Comparison of ENCODE assay signal across 1 cellular context in the genomic region with DNA sequence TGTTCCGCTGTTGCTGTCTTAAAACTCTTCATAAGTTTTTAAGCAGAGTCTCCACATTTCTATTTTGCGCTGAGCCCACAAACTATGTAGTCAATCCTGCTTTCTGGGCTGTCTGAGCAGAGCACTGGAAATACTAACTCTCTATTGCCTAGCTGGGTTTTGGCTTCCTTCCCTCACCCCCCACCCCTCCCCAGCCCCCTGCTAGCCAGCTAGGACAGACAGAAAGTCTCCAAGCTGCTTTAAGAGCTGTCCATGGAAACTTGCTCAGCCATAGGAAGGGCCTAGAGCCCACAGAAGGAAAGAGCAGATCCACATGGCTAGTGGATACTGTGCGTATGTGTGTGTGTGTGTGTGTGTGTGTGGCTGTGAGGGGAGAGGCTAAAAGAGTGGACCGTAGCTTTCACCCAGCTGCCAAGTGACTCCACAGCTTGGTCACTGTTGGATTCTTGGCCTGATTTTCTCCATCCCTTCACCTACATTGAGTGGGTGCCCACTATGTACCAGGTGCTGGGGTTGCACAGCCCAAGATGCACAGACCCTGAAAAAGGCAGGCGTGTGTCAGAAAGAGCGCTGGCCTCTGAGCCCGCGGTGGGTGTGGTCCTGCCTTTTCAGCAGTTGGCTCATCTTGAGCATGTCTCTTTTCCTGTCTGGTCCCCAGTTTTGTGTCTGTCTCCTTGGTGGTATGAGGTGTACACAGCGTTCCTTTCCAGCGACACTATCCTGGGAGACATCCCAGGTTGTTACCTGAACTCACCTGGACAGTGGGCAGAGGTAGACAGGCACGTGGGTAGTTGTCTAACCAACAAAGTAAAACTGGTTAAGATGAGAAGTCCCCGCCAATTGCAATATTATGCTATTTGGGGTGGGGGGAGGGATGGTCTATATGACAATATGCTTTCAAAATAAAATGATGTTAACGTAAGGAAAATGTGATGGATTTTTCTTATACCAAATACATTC.
TF ChIP-seq lines count a peak whose summit lies in the region.

No MANE protein-coding gene starts in this region.

TF ChIP-seq in H1, 55 proteins besides CTCF, POLR2A, EP300 and RAD21:
- TF ChIP-seq EZH2 (IDR thresholded peaks at IDR 0.05; ENCODE audit: low read depth, low read length, severe bottlenecking) (peak; percentile 65), CBX8 (IDR thresholded peaks at IDR 0.05; ENCODE audit: borderline replicate concordance, low read depth, low read length) (peak; percentile 93; the same call in 1 of the 2 replicates), JUND (IDR thresholded peaks at IDR 0.05; ENCODE audit: low read length) (no peak), SUZ12 (IDR thresholded peaks at IDR 0.05; ENCODE audit: low read length) (peak; percentile 55), SIX5 (IDR thresholded peaks at IDR 0.05; ENCODE audit: low read depth, low read length) (no peak), SP2 (IDR thresholded peaks at IDR 0.05; ENCODE audit: low read length) (no peak), RNF2 (IDR thresholded peaks at IDR 0.05; ENCODE audit: borderline replicate concordance, low read depth, low read length, missing control alignments, poor library complexity, severe bottlenecking) (peak; percentile 91), TAF7 (optimal IDR thresholded peaks at IDR 0.05; ENCODE audit: borderline replicate concordance, low read depth, low read length) (no peak), JUN (IDR thresholded peaks at IDR 0.05; ENCODE audit: low read depth, low read length) (no peak), ZNF274 (IDR thresholded peaks at IDR 0.05; ENCODE audit: borderline replicate concordance, extremely low read depth, low read length) (no peak), YY1 (IDR thresholded peaks at IDR 0.05; ENCODE audit: low read depth, low read length) (no peak), TAF1 (IDR thresholded peaks at IDR 0.05; ENCODE audit: low read depth, low read length) (no peak), SIRT6 (IDR thresholded peaks at IDR 0.05; ENCODE audit: low read length) (no peak), CEBPB (IDR thresholded peaks at IDR 0.05; ENCODE audit: low read depth, low read length) (no peak), PHF8 (conservative IDR thresholded peaks at IDR 0.05; ENCODE audit: low read depth, low read length) (no peak), CHD1 (IDR thresholded peaks at IDR 0.05; ENCODE audit: low read depth, low read length) (no peak), FOSL1 (IDR thresholded peaks at IDR 0.05; ENCODE audit: insufficient read depth, low read depth, low read length) (no peak), GTF2F1 (IDR thresholded peaks at IDR 0.05; ENCODE audit: borderline replicate concordance, low read depth, low read length) (no peak), MAFK (IDR thresholded peaks at IDR 0.05; ENCODE audit: low read depth, low read length) (no peak), KDM4A (IDR thresholded peaks at IDR 0.05; ENCODE audit: low read depth, low read length, severe bottlenecking) (no peak), HDAC6 (IDR thresholded peaks at IDR 0.05; ENCODE audit: low read depth, low read length) (no peak), CHD2 (IDR thresholded peaks at IDR 0.05; ENCODE audit: low read length) (no peak), GABPA (IDR thresholded peaks at IDR 0.05; ENCODE audit: borderline replicate concordance, insufficient read depth, low read length) (no peak), KDM1A (IDR thresholded peaks at IDR 0.05; ENCODE audit: borderline replicate concordance, low read length) (no peak), POLR2AphosphoS5 (IDR thresholded peaks at IDR 0.05; ENCODE audit: low read depth, low read length) (no peak), HDAC2 (IDR thresholded peaks at IDR 0.05; ENCODE audit: borderline replicate concordance in 1 of 2, low read depth in 2 of 2, low read length in 2 of 2) (no peak), SP1 (IDR thresholded peaks at IDR 0.05; ENCODE audit: low read depth, low read length) (no peak), SIN3A (conservative IDR thresholded peaks at IDR 0.05 in 1 of 2, IDR thresholded peaks at IDR 0.05 in 1 of 2; ENCODE audit: low read depth in 1 of 2, low read length in 2 of 2) (no peak)
- TF ChIP-seq, protein P1, sequence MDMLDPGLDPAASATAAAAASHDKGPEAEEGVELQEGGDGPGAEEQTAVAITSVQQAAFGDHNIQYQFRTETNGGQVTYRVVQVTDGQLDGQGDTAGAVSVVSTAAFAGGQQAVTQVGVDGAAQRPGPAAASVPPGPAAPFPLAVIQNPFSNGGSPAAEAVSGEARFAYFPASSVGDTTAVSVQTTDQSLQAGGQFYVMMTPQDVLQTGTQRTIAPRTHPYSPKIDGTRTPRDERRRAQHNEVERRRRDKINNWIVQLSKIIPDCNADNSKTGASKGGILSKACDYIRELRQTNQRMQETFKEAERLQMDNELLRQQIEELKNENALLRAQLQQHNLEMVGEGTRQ (IDR thresholded peaks at IDR 0.05; ENCODE audit: low read length) = no peak
- TF ChIP-seq, protein P2, sequence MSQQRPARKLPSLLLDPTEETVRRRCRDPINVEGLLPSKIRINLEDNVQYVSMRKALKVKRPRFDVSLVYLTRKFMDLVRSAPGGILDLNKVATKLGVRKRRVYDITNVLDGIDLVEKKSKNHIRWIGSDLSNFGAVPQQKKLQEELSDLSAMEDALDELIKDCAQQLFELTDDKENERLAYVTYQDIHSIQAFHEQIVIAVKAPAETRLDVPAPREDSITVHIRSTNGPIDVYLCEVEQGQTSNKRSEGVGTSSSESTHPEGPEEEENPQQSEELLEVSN (IDR thresholded peaks at IDR 0.05) = no peak
- TF ChIP-seq, protein P3, sequence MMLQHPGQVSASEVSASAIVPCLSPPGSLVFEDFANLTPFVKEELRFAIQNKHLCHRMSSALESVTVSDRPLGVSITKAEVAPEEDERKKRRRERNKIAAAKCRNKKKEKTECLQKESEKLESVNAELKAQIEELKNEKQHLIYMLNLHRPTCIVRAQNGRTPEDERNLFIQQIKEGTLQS (IDR thresholded peaks at IDR 0.05; ENCODE audit: insufficient read depth, low read depth, low read length) = no peak
TF ChIP-seq in H1: peak in this region for 4.
